Comparison of ENCODE assay signal across 1 cellular context in the genomic region with DNA sequence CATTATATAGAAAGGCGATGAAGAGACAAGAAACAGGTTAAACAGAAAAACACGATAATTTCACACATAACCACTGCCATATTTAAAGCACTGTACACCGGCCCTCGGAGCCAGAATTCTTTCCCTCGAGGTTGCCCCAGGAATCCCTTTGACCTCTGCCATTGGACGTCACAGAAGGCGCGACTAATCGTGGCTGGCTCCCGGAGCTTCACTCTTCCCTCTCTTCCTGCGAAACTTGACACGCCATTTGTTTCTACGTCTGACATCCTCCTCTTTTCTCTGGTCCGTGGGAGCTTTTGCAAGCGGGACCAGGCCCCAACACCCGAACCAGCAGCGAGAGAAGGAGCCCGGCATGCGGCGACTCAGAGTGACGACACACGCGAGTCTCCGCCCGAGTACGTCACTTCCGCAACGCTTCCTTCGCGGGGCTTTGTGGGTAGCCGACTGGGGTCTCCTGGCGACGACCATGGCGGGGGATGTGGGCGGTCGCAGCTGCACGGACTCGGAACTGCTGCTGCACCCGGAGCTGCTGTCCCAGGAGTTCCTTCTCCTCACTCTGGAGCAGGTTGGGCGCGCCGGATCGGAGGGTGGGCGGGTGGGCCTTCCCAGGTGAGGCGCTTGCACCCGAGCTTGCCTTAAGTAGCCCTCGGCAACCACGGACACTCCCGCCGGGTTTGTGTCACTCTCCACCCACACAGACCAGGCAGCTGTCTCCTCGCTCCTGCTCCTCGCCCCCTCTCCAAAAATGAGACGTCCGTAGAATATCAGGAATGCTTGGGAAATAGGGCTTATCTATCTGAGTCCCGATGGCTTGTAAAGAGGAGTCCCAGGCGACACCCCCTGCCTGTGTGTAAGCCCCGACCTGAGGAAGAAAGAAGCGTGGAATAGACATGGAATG.
TF ChIP-seq lines count a peak whose summit lies in the region.

Gene C2orf49 (plus strand): TSS at position 419 of the 898 bp plus-strand sequence. CDS start 48 bp downstream, at position 467.

TF ChIP-seq in GM12878, 131 proteins besides CTCF, POLR2A, EP300 and RAD21 (continued from another document and continues in another):
- TF ChIP-seq NFIC (IDR thresholded peaks at IDR 0.05; ENCODE audit: low read depth, low read length) (peak; percentile 45; the same call in 1 of the 2 replicates), POLR2AphosphoS5 (IDR thresholded peaks at IDR 0.05; ENCODE audit: low read length) (peak; percentile 73; the same call in 1 of the 2 replicates), MEF2A (IDR thresholded peaks at IDR 0.05; ENCODE audit: insufficient read depth, low read depth, low read length) (no peak), CREM (IDR thresholded peaks at IDR 0.05; ENCODE audit: low read depth) (peak; percentile 99), ASH2L (IDR thresholded peaks at IDR 0.05; ENCODE audit: borderline replicate concordance, low read depth) (peak; percentile 99), PBX3 (IDR thresholded peaks at IDR 0.05; ENCODE audit: insufficient replicate concordance, low read depth, low read length) (peak; percentile 58), HDAC2 (IDR thresholded peaks at IDR 0.05) (no peak), SMAD1 (IDR thresholded peaks at IDR 0.05; ENCODE audit: low read depth, partially characterized antibody) (peak; percentile 28), ZBTB11 (CRISPR knock-in tag; IDR thresholded peaks at IDR 0.05) (peak; percentile 55), MYB (IDR thresholded peaks at IDR 0.05; ENCODE audit: borderline replicate concordance, low read depth, low read length) (no peak), CHD1 (IDR thresholded peaks at IDR 0.05; ENCODE audit: low read depth, low read length) (no peak), RB1 (IDR thresholded peaks at IDR 0.05; ENCODE audit: borderline replicate concordance) (peak; percentile 80; the same call in 1 of the 2 replicates), IKZF1 (conservative IDR thresholded peaks at IDR 0.05) (peak; percentile 94), GABPA (IDR thresholded peaks at IDR 0.05; ENCODE audit: low read depth) (peak; percentile 89), MEF2B (IDR thresholded peaks at IDR 0.05; ENCODE audit: partially characterized antibody, poor library complexity, severe bottlenecking) (peak; percentile 28), MTA3 (IDR thresholded peaks at IDR 0.05; ENCODE audit: borderline replicate concordance, low read length) (no peak), KAT2A (conservative IDR thresholded peaks at IDR 0.05; ENCODE audit: control insufficient read depth, low read depth, low read length) (no peak), NR2C2 (IDR thresholded peaks at IDR 0.05; ENCODE audit: borderline replicate concordance, control insufficient read depth, insufficient read length, low read depth) (peak; percentile 85), RELA (IDR thresholded peaks at IDR 0.05; ENCODE audit: borderline replicate concordance, partially characterized antibody) (peak; percentile 89), SREBF2 (IDR thresholded peaks at IDR 0.05; ENCODE audit: low read length) (no peak), RUNX3 (IDR thresholded peaks at IDR 0.05; ENCODE audit: low read length) (peak; percentile 60; the same call in 1 of the 2 replicates), PML (IDR thresholded peaks at IDR 0.05; ENCODE audit: low read length) (0 out of 2 replicates have a peak, but pooled peaks have one; percentile 57), MXI1 (IDR thresholded peaks at IDR 0.05; ENCODE audit: low read depth, low read length) (peak; percentile 83), NR2C1 (IDR thresholded peaks at IDR 0.05) (peak; percentile 99), ATF7 (IDR thresholded peaks at IDR 0.05; ENCODE audit: low read depth) (peak; percentile 87), EGR1 (IDR thresholded peaks at IDR 0.05; ENCODE audit: borderline replicate concordance in 1 of 2, low read depth in 2 of 2, low read length in 2 of 2) (peak in 1 of 2 experiments; percentile 72; a peak in 1 of 3 replicates), TAF1 (IDR thresholded peaks at IDR 0.05; ENCODE audit: borderline replicate concordance, low read depth, low read length) (peak; percentile 5; the same call in 1 of the 2 replicates), YY1 (IDR thresholded peaks at IDR 0.05; ENCODE audit: low read depth, low read length) (peak; percentile 91), STAT1 (conservative IDR thresholded peaks at IDR 0.05) (peak; percentile 85; the same call in 1 of the 2 replicates), LARP7 (IDR thresholded peaks at IDR 0.05) (no peak), FOS (IDR thresholded peaks at IDR 0.05; ENCODE audit: borderline replicate concordance, extremely low read depth, insufficient read length) (no peak), SIN3A (IDR thresholded peaks at IDR 0.05; ENCODE audit: low read depth, low read length) (peak; percentile 66; the same call in 1 of the 2 replicates), FOXK2 (IDR thresholded peaks at IDR 0.05) (peak; percentile 61; the same call in 1 of the 2 replicates), PKNOX1 (IDR thresholded peaks at IDR 0.05) (peak; percentile 76), GATAD2B (conservative IDR thresholded peaks at IDR 0.05; ENCODE audit: low read depth) (no peak), SP1 (IDR thresholded peaks at IDR 0.05; ENCODE audit: low read depth, low read length) (peak; percentile 45), SRF (IDR thresholded peaks at IDR 0.05; ENCODE audit: low read depth in 2 of 2, low read length in 2 of 2) (peak in 1 of 2 experiments; percentile 47; a peak in 3 of 4 replicates), CREB1 (IDR thresholded peaks at IDR 0.05; ENCODE audit: low read depth) (peak; percentile 99), WRNIP1 (IDR thresholded peaks at IDR 0.05; ENCODE audit: borderline replicate concordance, low read depth, low read length) (0 out of 2 replicates have a peak, but pooled peaks have one; percentile 48)
- TF ChIP-seq, protein P1, sequence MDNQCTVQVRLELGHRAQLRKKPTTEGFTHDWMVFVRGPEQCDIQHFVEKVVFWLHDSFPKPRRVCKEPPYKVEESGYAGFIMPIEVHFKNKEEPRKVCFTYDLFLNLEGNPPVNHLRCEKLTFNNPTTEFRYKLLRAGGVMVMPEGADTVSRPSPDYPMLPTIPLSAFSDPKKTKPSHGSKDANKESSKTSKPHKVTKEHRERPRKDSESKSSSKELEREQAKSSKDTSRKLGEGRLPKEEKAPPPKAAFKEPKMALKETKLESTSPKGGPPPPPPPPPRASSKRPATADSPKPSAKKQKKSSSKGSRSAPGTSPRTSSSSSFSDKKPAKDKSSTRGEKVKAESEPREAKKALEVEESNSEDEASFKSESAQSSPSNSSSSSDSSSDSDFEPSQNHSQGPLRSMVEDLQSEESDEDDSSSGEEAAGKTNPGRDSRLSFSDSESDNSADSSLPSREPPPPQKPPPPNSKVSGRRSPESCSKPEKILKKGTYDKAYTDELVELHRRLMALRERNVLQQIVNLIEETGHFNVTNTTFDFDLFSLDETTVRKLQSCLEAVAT (IDR thresholded peaks at IDR 0.05): peak; percentile 85
- TF ChIP-seq, protein P2, sequence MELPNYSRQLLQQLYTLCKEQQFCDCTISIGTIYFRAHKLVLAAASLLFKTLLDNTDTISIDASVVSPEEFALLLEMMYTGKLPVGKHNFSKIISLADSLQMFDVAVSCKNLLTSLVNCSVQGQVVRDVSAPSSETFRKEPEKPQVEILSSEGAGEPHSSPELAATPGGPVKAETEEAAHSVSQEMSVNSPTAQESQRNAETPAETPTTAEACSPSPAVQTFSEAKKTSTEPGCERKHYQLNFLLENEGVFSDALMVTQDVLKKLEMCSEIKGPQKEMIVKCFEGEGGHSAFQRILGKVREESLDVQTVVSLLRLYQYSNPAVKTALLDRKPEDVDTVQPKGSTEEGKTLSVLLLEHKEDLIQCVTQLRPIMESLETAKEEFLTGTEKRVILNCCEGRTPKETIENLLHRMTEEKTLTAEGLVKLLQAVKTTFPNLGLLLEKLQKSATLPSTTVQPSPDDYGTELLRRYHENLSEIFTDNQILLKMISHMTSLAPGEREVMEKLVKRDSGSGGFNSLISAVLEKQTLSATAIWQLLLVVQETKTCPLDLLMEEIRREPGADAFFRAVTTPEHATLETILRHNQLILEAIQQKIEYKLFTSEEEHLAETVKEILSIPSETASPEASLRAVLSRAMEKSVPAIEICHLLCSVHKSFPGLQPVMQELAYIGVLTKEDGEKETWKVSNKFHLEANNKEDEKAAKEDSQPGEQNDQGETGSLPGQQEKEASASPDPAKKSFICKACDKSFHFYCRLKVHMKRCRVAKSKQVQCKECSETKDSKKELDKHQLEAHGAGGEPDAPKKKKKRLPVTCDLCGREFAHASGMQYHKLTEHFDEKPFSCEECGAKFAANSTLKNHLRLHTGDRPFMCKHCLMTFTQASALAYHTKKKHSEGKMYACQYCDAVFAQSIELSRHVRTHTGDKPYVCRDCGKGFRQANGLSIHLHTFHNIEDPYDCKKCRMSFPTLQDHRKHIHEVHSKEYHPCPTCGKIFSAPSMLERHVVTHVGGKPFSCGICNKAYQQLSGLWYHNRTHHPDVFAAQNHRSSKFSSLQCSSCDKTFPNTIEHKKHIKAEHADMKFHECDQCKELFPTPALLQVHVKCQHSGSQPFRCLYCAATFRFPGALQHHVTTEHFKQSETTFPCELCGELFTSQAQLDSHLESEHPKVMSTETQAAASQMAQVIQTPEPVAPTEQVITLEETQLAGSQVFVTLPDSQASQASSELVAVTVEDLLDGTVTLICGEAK (IDR thresholded peaks at IDR 0.05; ENCODE audit: borderline replicate concordance): peak; percentile 93
- TF ChIP-seq, protein P3, sequence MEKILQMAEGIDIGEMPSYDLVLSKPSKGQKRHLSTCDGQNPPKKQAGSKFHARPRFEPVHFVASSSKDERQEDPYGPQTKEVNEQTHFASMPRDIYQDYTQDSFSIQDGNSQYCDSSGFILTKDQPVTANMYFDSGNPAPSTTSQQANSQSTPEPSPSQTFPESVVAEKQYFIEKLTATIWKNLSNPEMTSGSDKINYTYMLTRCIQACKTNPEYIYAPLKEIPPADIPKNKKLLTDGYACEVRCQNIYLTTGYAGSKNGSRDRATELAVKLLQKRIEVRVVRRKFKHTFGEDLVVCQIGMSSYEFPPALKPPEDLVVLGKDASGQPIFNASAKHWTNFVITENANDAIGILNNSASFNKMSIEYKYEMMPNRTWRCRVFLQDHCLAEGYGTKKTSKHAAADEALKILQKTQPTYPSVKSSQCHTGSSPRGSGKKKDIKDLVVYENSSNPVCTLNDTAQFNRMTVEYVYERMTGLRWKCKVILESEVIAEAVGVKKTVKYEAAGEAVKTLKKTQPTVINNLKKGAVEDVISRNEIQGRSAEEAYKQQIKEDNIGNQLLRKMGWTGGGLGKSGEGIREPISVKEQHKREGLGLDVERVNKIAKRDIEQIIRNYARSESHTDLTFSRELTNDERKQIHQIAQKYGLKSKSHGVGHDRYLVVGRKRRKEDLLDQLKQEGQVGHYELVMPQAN (conservative IDR thresholded peaks at IDR 0.05): peak; percentile 27; the same call in 1 of the 2 replicates
- TF ChIP-seq, protein P4, sequence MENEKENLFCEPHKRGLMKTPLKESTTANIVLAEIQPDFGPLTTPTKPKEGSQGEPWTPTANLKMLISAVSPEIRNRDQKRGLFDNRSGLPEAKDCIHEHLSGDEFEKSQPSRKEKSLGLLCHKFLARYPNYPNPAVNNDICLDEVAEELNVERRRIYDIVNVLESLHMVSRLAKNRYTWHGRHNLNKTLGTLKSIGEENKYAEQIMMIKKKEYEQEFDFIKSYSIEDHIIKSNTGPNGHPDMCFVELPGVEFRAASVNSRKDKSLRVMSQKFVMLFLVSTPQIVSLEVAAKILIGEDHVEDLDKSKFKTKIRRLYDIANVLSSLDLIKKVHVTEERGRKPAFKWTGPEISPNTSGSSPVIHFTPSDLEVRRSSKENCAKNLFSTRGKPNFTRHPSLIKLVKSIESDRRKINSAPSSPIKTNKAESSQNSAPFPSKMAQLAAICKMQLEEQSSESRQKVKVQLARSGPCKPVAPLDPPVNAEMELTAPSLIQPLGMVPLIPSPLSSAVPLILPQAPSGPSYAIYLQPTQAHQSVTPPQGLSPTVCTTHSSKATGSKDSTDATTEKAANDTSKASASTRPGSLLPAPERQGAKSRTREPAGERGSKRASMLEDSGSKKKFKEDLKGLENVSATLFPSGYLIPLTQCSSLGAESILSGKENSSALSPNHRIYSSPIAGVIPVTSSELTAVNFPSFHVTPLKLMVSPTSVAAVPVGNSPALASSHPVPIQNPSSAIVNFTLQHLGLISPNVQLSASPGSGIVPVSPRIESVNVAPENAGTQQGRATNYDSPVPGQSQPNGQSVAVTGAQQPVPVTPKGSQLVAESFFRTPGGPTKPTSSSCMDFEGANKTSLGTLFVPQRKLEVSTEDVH (IDR thresholded peaks at IDR 0.05; ENCODE audit: low read depth, partially characterized antibody): peak; percentile 95
